ENCODE assay signal across 9 cellular contexts in the genomic region with DNA sequence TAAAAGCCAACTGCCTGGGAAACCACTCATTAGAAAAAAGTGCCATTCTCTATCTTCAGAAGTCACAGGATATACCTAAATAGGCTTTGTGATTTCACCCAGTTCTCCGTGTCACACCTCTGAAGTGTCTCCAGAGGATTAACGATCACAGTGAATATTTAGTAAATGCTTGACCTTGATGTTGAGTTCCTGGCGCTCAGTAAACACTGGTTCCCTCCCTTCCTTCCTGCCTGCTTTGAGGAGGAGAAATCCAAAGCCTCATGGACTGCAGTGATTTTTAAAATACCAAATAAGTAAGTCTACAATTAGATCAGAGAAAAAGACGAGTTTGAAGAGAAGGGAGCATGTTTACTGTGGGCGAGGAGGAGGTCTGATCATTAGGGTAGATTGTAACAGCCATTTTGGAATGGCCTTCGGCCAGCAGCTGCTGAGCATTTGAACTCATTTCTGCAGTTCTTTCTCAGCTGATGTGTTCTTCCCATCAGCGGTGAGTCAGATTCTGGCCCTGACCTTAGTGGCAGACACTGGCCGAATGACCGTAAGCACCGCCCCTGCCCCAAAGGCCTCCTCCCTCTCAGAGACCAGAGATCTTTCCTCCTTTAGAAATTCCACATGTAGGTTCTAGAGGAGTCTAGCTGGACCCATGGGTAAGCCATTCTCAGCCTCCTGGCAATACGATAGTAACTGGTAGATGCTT.
DNase-seq lines count a peak whose midpoint lies in the region; ATAC-seq, FAIRE-seq and TF ChIP-seq lines count a peak whose summit lies in the region.
"Had no signal": no experiment of that assay in that cellular context is flagged by ENCODE, and none has a peak within 500 bp of the region (broad histone marks: within the 10 kb centered on the region; RNA-seq: fewer than 3 reads in every experiment).

No MANE protein-coding gene starts in this region.

- H3K9ac ChIP-seq in astrocyte (ENCODE audit: low read length), result no peak overlapping the region
- peak overlapping the region in 1 of 3 donors; percentile 25 for H3K9ac ChIP-seq in skeletal muscle tissue (ENCODE audit: low read depth in 1 of 3, low read length in 3 of 3)

- peaks cover 2% of the 10 kb centered on the region for H3K36me3 Mint-ChIP-seq in astrocyte (ENCODE audit: low read depth, unreplicated experiment)

- H3K27me3 Mint-ChIP-seq in astrocyte (ENCODE audit: low read depth, unreplicated experiment), result peaks cover 2% of the 10 kb centered on the region

- no peaks in the 10 kb centered on the region for H3K79me2 ChIP-seq in astrocyte (ENCODE audit: insufficient read depth, low read length)

- H3K9me3 Mint-ChIP-seq in astrocyte (ENCODE audit: unreplicated experiment), result peaks cover 6% of the 10 kb centered on the region

- peak; percentile 95 to 98 for ATAC-seq in right cardiac atrium
- ATAC-seq in GM21526 (IDR thresholded peaks at IDR 0.05; ENCODE audit: low FRiP score, unreplicated experiment), result no peak
- no peak for ATAC-seq in HG02970 (IDR thresholded peaks at IDR 0.05; ENCODE audit: low FRiP score, unreplicated experiment)

- H3K4me2 ChIP-seq in astrocyte (ENCODE audit: low read length), result peak overlapping the region; percentile 1

- intact Hi-C loops in right cardiac atrium (cut with DNase I), result no loop called here

- no peak overlapping the region for H3K27ac Mint-ChIP-seq in astrocyte (ENCODE audit: unreplicated experiment)

- DNase-seq in GM04503 (ENCODE audit: low read depth) (peak; percentile 37), astrocyte (ENCODE audit: low read depth) (peak; percentile 67), right cardiac atrium (peak; percentile 72 to 91 (median 84)), GM13977 (ENCODE audit: low spot score) (no peak), mesenteric fat pad (ENCODE audit: low spot score) (no peak)

- H3K36me3 ChIP-seq in astrocyte (ENCODE audit: insufficient read depth, low read length), result no peaks in the 10 kb centered on the region
- no peaks in the 10 kb centered on the region for H3K36me3 ChIP-seq in skeletal muscle tissue (ENCODE audit: control insufficient read depth in 3 of 3, insufficient read depth in 3 of 3, low read length in 3 of 3)

- 54% methylated on average over 11 of the region's 11 CpGs for WGBS in right cardiac atrium

- TF ChIP-seq CTCF in astrocyte (IDR thresholded peaks at IDR 0.05; ENCODE audit: insufficient read depth, low read depth, low read length) (no peak), GM13977 (IDR thresholded peaks at IDR 0.05; ENCODE audit: extremely low read depth, insufficient read depth, missing control alignments) (no peak)

- peak overlapping the region; percentile 28 for H2AFZ ChIP-seq in astrocyte (ENCODE audit: low read depth, low read length)

- no peaks in the 10 kb centered on the region for H4K20me1 ChIP-seq in astrocyte (ENCODE audit: insufficient read depth, low read length)

- no peaks in the 10 kb centered on the region for H3K27me3 ChIP-seq in astrocyte (ENCODE audit: insufficient read depth, low read length)
- no peaks in the 10 kb centered on the region for H3K27me3 ChIP-seq in right cardiac atrium (ENCODE audit: control insufficient read depth, insufficient read depth)
- no peaks in the 10 kb centered on the region for H3K27me3 ChIP-seq in skeletal muscle tissue (ENCODE audit: control insufficient read depth in 3 of 3, insufficient read depth in 3 of 3, low read length in 3 of 3)

- H3K27ac ChIP-seq in astrocyte (ENCODE audit: low read depth, low read length) (no peak overlapping the region), right cardiac atrium (ENCODE audit: low read length) (peak overlapping the region; percentile 37), skeletal muscle tissue (ENCODE audit: low read depth, low read length) (peak overlapping the region; percentile 73)

- FAIRE-seq in astrocyte (lab: Jason Lieb, UNC), result peak; percentile 92
- FAIRE-seq: islet of Langerhans had no signal

- H3K4me1 ChIP-seq in astrocyte (ENCODE audit: insufficient read depth, low read length) (peaks cover 3% of the 10 kb centered on the region), right cardiac atrium (ENCODE audit: control insufficient read depth, insufficient read depth, low read length) (no peaks in the 10 kb centered on the region), skeletal muscle tissue (ENCODE audit: control insufficient read depth in 3 of 3, insufficient read depth in 3 of 3, low read length in 3 of 3) (peaks cover 7 to 17% (median 8%) of the 10 kb centered on the region in 3 donors)

- peaks cover 2% of the 10 kb centered on the region for H3K4me1 Mint-ChIP-seq in astrocyte (ENCODE audit: low read depth, unreplicated experiment)

- H3K4me3 ChIP-seq in astrocyte (ENCODE audit: insufficient read depth, low read depth, low read length) (no peak overlapping the region), right cardiac atrium (ENCODE audit: low read length) (no peak overlapping the region), skeletal muscle tissue (ENCODE audit: low read length in 3 of 3) (peak overlapping the region in 1 of 3 donors; percentile 20)

- H3K4me3 Mint-ChIP-seq in astrocyte (ENCODE audit: unreplicated experiment), result no peak overlapping the region

- in situ Hi-C loops in GM13977 (cut with MboI; ENCODE audit: low pct_unique_long_range_greater_than_20kb, low sequenced_read_pairs, unreplicated experiment), result no loop called here

- peaks cover 12% of the 10 kb centered on the region for H3K9me3 ChIP-seq in astrocyte (ENCODE audit: insufficient read depth, low read depth, low read length)
- H3K9me3 ChIP-seq in right cardiac atrium (ENCODE audit: control insufficient read depth, low read length), result peaks cover 2% of the 10 kb centered on the region
- peaks cover 0 to 7% (median 2%) of the 10 kb centered on the region in 3 donors for H3K9me3 ChIP-seq in skeletal muscle tissue (ENCODE audit: control insufficient read depth in 3 of 3, low read length in 3 of 3)

Comparison
In these comparisons a context has a peak if more than half of its experiments do, and no peak if none do; other contexts are left out.
1. DNase-seq: peak in GM04503 (single experiment), astrocyte (single experiment) and right cardiac atrium (3 of 3); none in GM13977 (single experiment) and mesenteric fat pad (single experiment).
2. ATAC-seq: peak in right cardiac atrium (2 of 2); none in GM21526 (single experiment) and HG02970 (single experiment).